ENCODE assay signal across 1 cellular context in the genomic region with DNA sequence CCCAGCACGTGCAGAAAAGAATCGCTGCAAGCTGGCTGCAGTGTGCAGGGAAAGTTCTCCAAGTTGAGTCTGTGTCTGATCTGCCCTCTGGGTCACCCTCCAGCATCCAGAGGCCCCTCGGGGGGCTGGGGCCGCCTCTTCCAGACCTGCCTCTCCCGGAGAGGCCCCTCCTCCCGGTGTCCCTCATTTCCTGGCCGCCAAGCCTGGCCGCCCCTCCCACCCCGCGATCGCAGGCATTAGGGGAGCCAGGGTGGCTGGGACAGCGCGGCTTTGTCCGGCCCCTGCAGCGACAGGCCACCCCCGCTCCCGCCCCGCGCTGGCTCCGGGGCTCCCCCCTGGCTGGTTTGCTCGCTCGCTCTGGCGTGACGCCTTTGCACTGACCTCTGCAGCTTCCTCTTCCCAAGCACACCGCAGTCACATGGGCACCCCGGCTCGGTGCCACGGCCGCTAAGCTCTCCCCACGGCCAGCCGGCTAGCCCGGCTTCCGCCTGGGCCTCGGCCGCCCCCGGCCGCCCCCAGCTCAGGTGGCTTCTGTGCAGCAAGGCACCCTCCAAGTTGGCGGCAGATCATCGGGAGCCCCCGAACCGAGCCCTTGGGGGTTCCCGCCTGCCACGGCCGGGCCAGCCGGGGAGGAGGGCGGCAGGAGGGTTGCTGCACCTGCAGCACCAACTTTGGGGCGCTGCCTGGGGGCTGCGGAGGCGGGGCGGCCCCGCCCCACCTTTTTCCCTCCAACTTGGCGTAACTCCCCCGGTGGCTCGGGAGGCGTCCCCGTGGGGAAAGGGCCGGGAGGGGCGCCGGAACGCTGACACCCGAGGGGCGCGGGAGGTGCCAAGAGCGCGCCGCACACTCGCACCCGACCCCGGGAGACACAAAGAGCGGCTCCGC.
TF ChIP-seq lines count a peak whose summit lies in the region.

No MANE protein-coding gene starts in this region.

TF ChIP-seq in K562, 482 proteins besides CTCF, POLR2A, EP300 and RAD21 (continued from another document and continues in another):
- TF ChIP-seq, protein P1, sequence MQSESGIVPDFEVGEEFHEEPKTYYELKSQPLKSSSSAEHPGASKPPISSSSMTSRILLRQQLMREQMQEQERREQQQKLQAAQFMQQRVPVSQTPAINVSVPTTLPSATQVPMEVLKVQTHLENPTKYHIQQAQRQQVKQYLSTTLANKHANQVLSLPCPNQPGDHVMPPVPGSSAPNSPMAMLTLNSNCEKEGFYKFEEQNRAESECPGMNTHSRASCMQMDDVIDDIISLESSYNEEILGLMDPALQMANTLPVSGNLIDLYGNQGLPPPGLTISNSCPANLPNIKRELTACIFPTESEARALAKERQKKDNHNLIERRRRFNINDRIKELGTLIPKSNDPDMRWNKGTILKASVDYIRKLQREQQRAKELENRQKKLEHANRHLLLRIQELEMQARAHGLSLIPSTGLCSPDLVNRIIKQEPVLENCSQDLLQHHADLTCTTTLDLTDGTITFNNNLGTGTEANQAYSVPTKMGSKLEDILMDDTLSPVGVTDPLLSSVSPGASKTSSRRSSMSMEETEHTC (IDR thresholded peaks at IDR 0.05) = 0 out of 2 replicates have a peak, but pooled peaks have one; percentile 16
- TF ChIP-seq HMGN3 (IDR thresholded peaks at IDR 0.05; ENCODE audit: borderline replicate concordance, extremely low read depth, insufficient read length, low read depth, low read length) (peak; percentile 21), FOXA3 (CRISPR knock-in tag; conservative IDR thresholded peaks at IDR 0.05 in 1 of 2, IDR thresholded peaks at IDR 0.05 in 1 of 2) (no peak), MTF1 (CRISPR knock-in tag; IDR thresholded peaks at IDR 0.05; ENCODE audit: borderline replicate concordance) (no peak), ESRRA (IDR thresholded peaks at IDR 0.05; ENCODE audit: borderline replicate concordance, low read depth) (0 out of 2 replicates have a peak, but pooled peaks have one; percentile 29), MEF2D (tag; conservative IDR thresholded peaks at IDR 0.05; ENCODE audit: low read depth) (no peak), CHCHD3 (CRISPR knock-in tag; IDR thresholded peaks at IDR 0.05) (no peak), HNRNPL (IDR thresholded peaks at IDR 0.05; ENCODE audit: low read depth, low read length) (0 out of 2 replicates have a peak, but pooled peaks have one; percentile 19), PHF8 (IDR thresholded peaks at IDR 0.05; ENCODE audit: borderline replicate concordance, low read length) (peak; percentile 29; the same call in 1 of the 2 replicates), MYC (IDR thresholded peaks at IDR 0.05; ENCODE audit: low read depth, low read length) (no peak), MYC (CRISPR knock-in tag; IDR thresholded peaks at IDR 0.05; ENCODE audit: borderline replicate concordance, low read depth) (0 out of 2 replicates have a peak, but pooled peaks have one; percentile 25), TRIM24 (IDR thresholded peaks at IDR 0.05) (no peak), ZNF436 (CRISPR knock-in tag; IDR thresholded peaks at IDR 0.05) (no peak), ILK (tag; IDR thresholded peaks at IDR 0.05; ENCODE audit: borderline replicate concordance, low read depth) (no peak), NFRKB (IDR thresholded peaks at IDR 0.05; ENCODE audit: low read depth) (no peak), OTX1 (CRISPR knock-in tag; IDR thresholded peaks at IDR 0.05) (no peak), POLR2H (tag; IDR thresholded peaks at IDR 0.05; ENCODE audit: low read depth) (no peak), LEF1 (IDR thresholded peaks at IDR 0.05) (no peak), ZNF12 (CRISPR knock-in tag; IDR thresholded peaks at IDR 0.05) (0 out of 2 replicates have a peak, but pooled peaks have one; percentile 4), MEIS2 (IDR thresholded peaks at IDR 0.05; ENCODE audit: partially characterized antibody) (no peak), HDAC8 (tag; IDR thresholded peaks at IDR 0.05) (no peak), RBFOX2 (IDR thresholded peaks at IDR 0.05; ENCODE audit: low read depth, low read length) (peak; percentile 53; the same call in 1 of the 2 replicates), ZFP30 (CRISPR knock-in tag; IDR thresholded peaks at IDR 0.05; ENCODE audit: borderline replicate concordance) (no peak), ZSCAN29 (IDR thresholded peaks at IDR 0.05) (no peak), ZZZ3 (IDR thresholded peaks at IDR 0.05) (no peak), HNRNPUL1 (IDR thresholded peaks at IDR 0.05; ENCODE audit: low read length) (no peak), ZNF217 (CRISPR knock-in tag; IDR thresholded peaks at IDR 0.05) (no peak)
- TF ChIP-seq, protein P2, sequence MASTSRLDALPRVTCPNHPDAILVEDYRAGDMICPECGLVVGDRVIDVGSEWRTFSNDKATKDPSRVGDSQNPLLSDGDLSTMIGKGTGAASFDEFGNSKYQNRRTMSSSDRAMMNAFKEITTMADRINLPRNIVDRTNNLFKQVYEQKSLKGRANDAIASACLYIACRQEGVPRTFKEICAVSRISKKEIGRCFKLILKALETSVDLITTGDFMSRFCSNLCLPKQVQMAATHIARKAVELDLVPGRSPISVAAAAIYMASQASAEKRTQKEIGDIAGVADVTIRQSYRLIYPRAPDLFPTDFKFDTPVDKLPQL (IDR thresholded peaks at IDR 0.05; ENCODE audit: extremely low read depth, insufficient read length) = no peak
- TF ChIP-seq, protein P3, sequence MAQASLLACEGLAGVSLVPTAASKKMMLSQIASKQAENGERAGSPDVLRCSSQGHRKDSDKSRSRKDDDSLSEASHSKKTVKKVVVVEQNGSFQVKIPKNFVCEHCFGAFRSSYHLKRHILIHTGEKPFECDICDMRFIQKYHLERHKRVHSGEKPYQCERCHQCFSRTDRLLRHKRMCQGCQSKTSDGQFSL (CRISPR knock-in tag; IDR thresholded peaks at IDR 0.05) = 0 out of 2 replicates have a peak, but pooled peaks have one; percentile 6
- TF ChIP-seq, protein P3 (tag; IDR thresholded peaks at IDR 0.05) = peak in 1 of 2 experiments; percentile 23; a peak in 1 of 4 replicates
- TF ChIP-seq, protein P4, sequence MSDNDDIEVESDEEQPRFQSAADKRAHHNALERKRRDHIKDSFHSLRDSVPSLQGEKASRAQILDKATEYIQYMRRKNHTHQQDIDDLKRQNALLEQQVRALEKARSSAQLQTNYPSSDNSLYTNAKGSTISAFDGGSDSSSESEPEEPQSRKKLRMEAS (CRISPR knock-in tag; IDR thresholded peaks at IDR 0.05) = peak; percentile 81
- TF ChIP-seq, protein P5, sequence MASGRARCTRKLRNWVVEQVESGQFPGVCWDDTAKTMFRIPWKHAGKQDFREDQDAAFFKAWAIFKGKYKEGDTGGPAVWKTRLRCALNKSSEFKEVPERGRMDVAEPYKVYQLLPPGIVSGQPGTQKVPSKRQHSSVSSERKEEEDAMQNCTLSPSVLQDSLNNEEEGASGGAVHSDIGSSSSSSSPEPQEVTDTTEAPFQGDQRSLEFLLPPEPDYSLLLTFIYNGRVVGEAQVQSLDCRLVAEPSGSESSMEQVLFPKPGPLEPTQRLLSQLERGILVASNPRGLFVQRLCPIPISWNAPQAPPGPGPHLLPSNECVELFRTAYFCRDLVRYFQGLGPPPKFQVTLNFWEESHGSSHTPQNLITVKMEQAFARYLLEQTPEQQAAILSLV (tag; IDR thresholded peaks at IDR 0.05) = no peak
- TF ChIP-seq, protein P6, sequence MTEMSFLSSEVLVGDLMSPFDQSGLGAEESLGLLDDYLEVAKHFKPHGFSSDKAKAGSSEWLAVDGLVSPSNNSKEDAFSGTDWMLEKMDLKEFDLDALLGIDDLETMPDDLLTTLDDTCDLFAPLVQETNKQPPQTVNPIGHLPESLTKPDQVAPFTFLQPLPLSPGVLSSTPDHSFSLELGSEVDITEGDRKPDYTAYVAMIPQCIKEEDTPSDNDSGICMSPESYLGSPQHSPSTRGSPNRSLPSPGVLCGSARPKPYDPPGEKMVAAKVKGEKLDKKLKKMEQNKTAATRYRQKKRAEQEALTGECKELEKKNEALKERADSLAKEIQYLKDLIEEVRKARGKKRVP (CRISPR knock-in tag; IDR thresholded peaks at IDR 0.05) = no peak
- TF ChIP-seq, protein P7, sequence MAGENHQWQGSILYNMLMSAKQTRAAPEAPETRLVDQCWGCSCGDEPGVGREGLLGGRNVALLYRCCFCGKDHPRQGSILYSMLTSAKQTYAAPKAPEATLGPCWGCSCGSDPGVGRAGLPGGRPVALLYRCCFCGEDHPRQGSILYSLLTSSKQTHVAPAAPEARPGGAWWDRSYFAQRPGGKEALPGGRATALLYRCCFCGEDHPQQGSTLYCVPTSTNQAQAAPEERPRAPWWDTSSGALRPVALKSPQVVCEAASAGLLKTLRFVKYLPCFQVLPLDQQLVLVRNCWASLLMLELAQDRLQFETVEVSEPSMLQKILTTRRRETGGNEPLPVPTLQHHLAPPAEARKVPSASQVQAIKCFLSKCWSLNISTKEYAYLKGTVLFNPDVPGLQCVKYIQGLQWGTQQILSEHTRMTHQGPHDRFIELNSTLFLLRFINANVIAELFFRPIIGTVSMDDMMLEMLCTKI (IDR thresholded peaks at IDR 0.05; ENCODE audit: partially characterized antibody) = no peak
- TF ChIP-seq, protein P8, sequence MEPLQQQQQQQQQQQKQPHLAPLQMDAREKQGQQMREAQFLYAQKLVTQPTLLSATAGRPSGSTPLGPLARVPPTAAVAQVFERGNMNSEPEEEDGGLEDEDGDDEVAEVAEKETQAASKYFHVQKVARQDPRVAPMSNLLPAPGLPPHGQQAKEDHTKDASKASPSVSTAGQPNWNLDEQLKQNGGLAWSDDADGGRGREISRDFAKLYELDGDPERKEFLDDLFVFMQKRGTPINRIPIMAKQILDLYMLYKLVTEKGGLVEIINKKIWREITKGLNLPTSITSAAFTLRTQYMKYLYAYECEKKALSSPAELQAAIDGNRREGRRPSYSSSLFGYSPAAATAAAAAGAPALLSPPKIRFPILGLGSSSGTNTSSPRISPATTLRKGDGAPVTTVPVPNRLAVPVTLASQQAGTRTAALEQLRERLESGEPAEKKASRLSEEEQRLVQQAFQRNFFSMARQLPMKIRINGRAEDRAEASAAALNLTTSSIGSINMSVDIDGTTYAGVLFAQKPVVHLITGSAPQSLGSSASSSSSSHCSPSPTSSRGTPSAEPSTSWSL (CRISPR knock-in tag; IDR thresholded peaks at IDR 0.05; ENCODE audit: borderline replicate concordance) = no peak
- TF ChIP-seq, protein P9, sequence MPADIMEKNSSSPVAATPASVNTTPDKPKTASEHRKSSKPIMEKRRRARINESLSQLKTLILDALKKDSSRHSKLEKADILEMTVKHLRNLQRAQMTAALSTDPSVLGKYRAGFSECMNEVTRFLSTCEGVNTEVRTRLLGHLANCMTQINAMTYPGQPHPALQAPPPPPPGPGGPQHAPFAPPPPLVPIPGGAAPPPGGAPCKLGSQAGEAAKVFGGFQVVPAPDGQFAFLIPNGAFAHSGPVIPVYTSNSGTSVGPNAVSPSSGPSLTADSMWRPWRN (IDR thresholded peaks at IDR 0.05; ENCODE audit: low read depth) = no peak
- TF ChIP-seq, protein P10, sequence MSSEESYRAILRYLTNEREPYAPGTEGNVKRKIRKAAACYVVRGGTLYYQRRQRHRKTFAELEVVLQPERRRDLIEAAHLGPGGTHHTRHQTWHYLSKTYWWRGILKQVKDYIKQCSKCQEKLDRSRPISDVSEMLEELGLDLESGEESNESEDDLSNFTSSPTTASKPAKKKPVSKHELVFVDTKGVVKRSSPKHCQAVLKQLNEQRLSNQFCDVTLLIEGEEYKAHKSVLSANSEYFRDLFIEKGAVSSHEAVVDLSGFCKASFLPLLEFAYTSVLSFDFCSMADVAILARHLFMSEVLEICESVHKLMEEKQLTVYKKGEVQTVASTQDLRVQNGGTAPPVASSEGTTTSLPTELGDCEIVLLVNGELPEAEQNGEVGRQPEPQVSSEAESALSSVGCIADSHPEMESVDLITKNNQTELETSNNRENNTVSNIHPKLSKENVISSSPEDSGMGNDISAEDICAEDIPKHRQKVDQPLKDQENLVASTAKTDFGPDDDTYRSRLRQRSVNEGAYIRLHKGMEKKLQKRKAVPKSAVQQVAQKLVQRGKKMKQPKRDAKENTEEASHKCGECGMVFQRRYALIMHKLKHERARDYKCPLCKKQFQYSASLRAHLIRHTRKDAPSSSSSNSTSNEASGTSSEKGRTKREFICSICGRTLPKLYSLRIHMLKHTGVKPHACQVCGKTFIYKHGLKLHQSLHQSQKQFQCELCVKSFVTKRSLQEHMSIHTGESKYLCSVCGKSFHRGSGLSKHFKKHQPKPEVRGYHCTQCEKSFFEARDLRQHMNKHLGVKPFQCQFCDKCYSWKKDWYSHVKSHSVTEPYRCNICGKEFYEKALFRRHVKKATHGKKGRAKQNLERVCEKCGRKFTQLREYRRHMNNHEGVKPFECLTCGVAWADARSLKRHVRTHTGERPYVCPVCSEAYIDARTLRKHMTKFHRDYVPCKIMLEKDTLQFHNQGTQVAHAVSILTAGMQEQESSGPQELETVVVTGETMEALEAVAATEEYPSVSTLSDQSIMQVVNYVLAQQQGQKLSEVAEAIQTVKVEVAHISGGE (CRISPR knock-in tag; IDR thresholded peaks at IDR 0.05) = peak in 1 of 3 experiments; percentile 73; a peak in 2 of 6 replicates
- TF ChIP-seq, protein P11, sequence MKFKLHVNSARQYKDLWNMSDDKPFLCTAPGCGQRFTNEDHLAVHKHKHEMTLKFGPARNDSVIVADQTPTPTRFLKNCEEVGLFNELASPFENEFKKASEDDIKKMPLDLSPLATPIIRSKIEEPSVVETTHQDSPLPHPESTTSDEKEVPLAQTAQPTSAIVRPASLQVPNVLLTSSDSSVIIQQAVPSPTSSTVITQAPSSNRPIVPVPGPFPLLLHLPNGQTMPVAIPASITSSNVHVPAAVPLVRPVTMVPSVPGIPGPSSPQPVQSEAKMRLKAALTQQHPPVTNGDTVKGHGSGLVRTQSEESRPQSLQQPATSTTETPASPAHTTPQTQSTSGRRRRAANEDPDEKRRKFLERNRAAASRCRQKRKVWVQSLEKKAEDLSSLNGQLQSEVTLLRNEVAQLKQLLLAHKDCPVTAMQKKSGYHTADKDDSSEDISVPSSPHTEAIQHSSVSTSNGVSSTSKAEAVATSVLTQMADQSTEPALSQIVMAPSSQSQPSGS (CRISPR knock-in tag; IDR thresholded peaks at IDR 0.05) = no peak
- TF ChIP-seq, protein P12, sequence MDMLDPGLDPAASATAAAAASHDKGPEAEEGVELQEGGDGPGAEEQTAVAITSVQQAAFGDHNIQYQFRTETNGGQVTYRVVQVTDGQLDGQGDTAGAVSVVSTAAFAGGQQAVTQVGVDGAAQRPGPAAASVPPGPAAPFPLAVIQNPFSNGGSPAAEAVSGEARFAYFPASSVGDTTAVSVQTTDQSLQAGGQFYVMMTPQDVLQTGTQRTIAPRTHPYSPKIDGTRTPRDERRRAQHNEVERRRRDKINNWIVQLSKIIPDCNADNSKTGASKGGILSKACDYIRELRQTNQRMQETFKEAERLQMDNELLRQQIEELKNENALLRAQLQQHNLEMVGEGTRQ (CRISPR knock-in tag; IDR thresholded peaks at IDR 0.05) = peak; percentile 59; the same call in 1 of the 2 replicates
- TF ChIP-seq, protein P13, sequence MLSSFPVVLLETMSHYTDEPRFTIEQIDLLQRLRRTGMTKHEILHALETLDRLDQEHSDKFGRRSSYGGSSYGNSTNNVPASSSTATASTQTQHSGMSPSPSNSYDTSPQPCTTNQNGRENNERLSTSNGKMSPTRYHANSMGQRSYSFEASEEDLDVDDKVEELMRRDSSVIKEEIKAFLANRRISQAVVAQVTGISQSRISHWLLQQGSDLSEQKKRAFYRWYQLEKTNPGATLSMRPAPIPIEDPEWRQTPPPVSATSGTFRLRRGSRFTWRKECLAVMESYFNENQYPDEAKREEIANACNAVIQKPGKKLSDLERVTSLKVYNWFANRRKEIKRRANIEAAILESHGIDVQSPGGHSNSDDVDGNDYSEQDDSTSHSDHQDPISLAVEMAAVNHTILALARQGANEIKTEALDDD (IDR thresholded peaks at IDR 0.05) = no peak
